ENCODE assay signal across 1 cellular context in genomic region chr4:77052352-77052751, GRCh38.
TF ChIP-seq lines count a peak whose summit lies in the region.

No MANE protein-coding gene starts in this region.

TF ChIP-seq in endothelial cell of umbilical vein, 7 proteins besides CTCF, POLR2A, EP300 and RAD21:
- TF ChIP-seq FOS (IDR thresholded peaks at IDR 0.05; ENCODE audit: borderline replicate concordance, insufficient read depth, low read length) (no peak), JUN (IDR thresholded peaks at IDR 0.05; ENCODE audit: borderline replicate concordance, insufficient read depth, insufficient read length, low read depth) (no peak), MAX (IDR thresholded peaks at IDR 0.05; ENCODE audit: insufficient read depth, insufficient read length) (no peak), GATA2 (IDR thresholded peaks at IDR 0.05; ENCODE audit: insufficient read depth, insufficient read length, low read depth, low read length) (no peak), POLR2AphosphoS5 (IDR thresholded peaks at IDR 0.05; ENCODE audit: insufficient read depth, low read depth, low read length) (no peak), EZH2 (IDR thresholded peaks at IDR 0.05; ENCODE audit: borderline replicate concordance, low read depth, low read length, severe bottlenecking) (no peak), MYC (IDR thresholded peaks at IDR 0.05; ENCODE audit: low read depth, low read length) (no peak)
TF ChIP-seq in endothelial cell of umbilical vein: peak in this region for 0.
